Comparison of ENCODE assay signal across 8 cellular contexts in the genomic region with DNA sequence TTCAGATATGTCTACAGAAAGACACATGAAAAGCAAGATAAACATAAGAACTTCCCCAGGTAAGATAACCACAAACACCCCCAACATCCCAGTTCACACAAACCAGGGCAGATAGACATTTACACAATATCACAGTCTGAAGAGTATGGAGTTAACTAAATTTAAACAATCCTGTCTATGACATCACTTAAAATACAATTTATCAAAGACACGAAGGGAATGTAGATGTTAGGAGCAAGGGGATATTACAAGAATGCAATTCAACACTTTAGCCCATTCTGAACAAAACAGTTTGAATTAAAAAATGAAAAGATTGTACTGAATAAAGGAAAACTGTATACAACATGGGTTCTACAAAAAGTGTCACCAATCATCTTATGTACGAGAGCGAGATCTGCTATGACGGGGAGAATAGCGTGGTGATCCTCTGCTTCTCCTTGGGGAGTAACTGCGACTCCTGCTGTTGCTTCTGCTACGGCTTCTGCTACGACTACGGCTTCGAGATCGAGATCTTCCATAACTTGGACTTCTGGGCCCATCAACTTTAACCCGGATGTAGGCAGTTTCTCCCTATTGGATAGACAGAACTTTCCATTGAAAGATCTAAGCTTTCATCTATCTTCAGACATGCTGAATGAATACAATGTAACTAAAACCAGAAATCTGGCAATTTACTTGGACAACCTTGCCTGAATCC. TPM values are rescaled to one million over a fixed set of nuclear protein-coding genes. Genes with fewer than 3 reads are reported as not detected.
DNase-seq lines count a peak whose midpoint lies in the region; ATAC-seq and TF ChIP-seq lines count a peak whose summit lies in the region.

No MANE protein-coding gene starts in this region.

- H2AFZ ChIP-seq in Karpas-422 (ENCODE audit: low read length) = no peak overlapping the region

- H3K4me1 Mint-ChIP-seq in CD4-positive, CD25-positive, alpha-beta regulatory T cell = peaks cover 22 to 70% (median 43%) of the 10 kb centered on the region in 4 donors
- H3K4me1 Mint-ChIP-seq in nephron = peaks cover 54% of the 10 kb centered on the region

- H3K27me3 ChIP-seq in CD4-positive, CD25-positive, alpha-beta regulatory T cell (ENCODE audit: control insufficient read depth, insufficient read depth, low read length) = no peaks in the 10 kb centered on the region
- H3K27me3 ChIP-seq in Karpas-422 (ENCODE audit: low read length) = no peaks in the 10 kb centered on the region

- DNase-seq in CD4-positive, CD25-positive, alpha-beta regulatory T cell = no peak
- DNase-seq in Karpas-422 (peak; percentile 50), cardiac fibroblast (ENCODE audit: low read depth in 2 of 2) (no peak), NCI-H2196 treated with DMSO at 0.1 percent for 48 hours (lab: John Stamatoyannopoulos, UW; ENCODE audit: unreplicated experiment) (no peak), globus pallidus (ENCODE audit: low spot score) (no peak)

- peaks cover 45% of the 10 kb centered on the region for H3K79me2 ChIP-seq in Karpas-422 (ENCODE audit: low read length)

- no peak for ATAC-seq in CD4-positive, CD25-positive, alpha-beta regulatory T cell (ENCODE audit: low read depth in 2 of 2)
- ATAC-seq in GM18520 (IDR thresholded peaks at IDR 0.05; ENCODE audit: unreplicated experiment) (no peak), GM21367 (IDR thresholded peaks at IDR 0.05; ENCODE audit: unreplicated experiment) (no peak)

- H3K9ac ChIP-seq in Karpas-422 (ENCODE audit: low read length) = peak overlapping the region; percentile 100

- H3K27ac Mint-ChIP-seq in CD4-positive, CD25-positive, alpha-beta regulatory T cell = peak overlapping the region; percentile 99 to 100 (median 100)
- H3K27ac Mint-ChIP-seq in nephron = peak overlapping the region; percentile 99 to 100 (median 99)

- H3K4me2 ChIP-seq in Karpas-422 (ENCODE audit: low read depth, low read length, poor library complexity, severe bottlenecking) = peak overlapping the region; percentile 83

- H3K9me2 ChIP-seq in Karpas-422 (replicated peaks; ENCODE audit: insufficient read depth, low read length) = no peaks in the 10 kb centered on the region

- H3K9me3 Mint-ChIP-seq in CD4-positive, CD25-positive, alpha-beta regulatory T cell = no peaks in the 10 kb centered on the region
- H3K9me3 Mint-ChIP-seq in nephron = no peaks in the 10 kb centered on the region

- peaks cover 38% of the 10 kb centered on the region for H4K20me1 ChIP-seq in Karpas-422 (ENCODE audit: insufficient read depth, low read depth, low read length)

- no peaks in the 10 kb centered on the region for H3K9me3 ChIP-seq in CD4-positive, CD25-positive, alpha-beta regulatory T cell (ENCODE audit: control insufficient read depth in 2 of 2, low read length in 2 of 2)
- H3K9me3 ChIP-seq in Karpas-422 (ENCODE audit: low read length) = no peaks in the 10 kb centered on the region

- peaks cover 38% of the 10 kb centered on the region for H3K4me1 ChIP-seq in CD4-positive, CD25-positive, alpha-beta regulatory T cell (ENCODE audit: control insufficient read depth, insufficient read depth, low read length, poor library complexity, severe bottlenecking)
- peaks cover 63% of the 10 kb centered on the region for H3K4me1 ChIP-seq in Karpas-422 (ENCODE audit: low read length)

- peak overlapping the region; percentile 97 for H3K27ac ChIP-seq in CD4-positive, CD25-positive, alpha-beta regulatory T cell (ENCODE audit: insufficient read depth, low read length, poor library complexity, severe bottlenecking)
- H3K27ac ChIP-seq in Karpas-422 (ENCODE audit: low read length) = peak overlapping the region; percentile 97

- peak overlapping the region; percentile 99 to 100 (median 100) for H3K4me3 Mint-ChIP-seq in CD4-positive, CD25-positive, alpha-beta regulatory T cell
- peak overlapping the region; percentile 99 to 100 (median 100) for H3K4me3 Mint-ChIP-seq in nephron

- peaks cover 7% of the 10 kb centered on the region for H3K27me3 Mint-ChIP-seq in CD4-positive, CD25-positive, alpha-beta regulatory T cell
- H3K27me3 Mint-ChIP-seq in nephron (ENCODE audit: low read depth) = no peaks in the 10 kb centered on the region

- peak overlapping the region; percentile 88 for H3K4me3 ChIP-seq in CD4-positive, CD25-positive, alpha-beta regulatory T cell (ENCODE audit: low read depth, low read length)
- H3K4me3 ChIP-seq in Karpas-422 (ENCODE audit: low read length) (peak overlapping the region; percentile 97), cardiac fibroblast (replicated peaks in 1 of 2; ENCODE audit: low read depth in 2 of 2, low read length in 2 of 2) (peak overlapping the region; percentile 96 to 97)

- peaks cover 37% of the 10 kb centered on the region for H3K36me3 Mint-ChIP-seq in CD4-positive, CD25-positive, alpha-beta regulatory T cell
- H3K36me3 Mint-ChIP-seq in nephron (ENCODE audit: low read depth) = peaks cover 58% of the 10 kb centered on the region

- TF ChIP-seq CTCF in cardiac fibroblast (IDR thresholded peaks at IDR 0.05; ENCODE audit: low read depth, low read length) (no peak), nephron (IDR thresholded peaks at IDR 0.05; ENCODE audit: unreplicated experiment in 3 of 3) (no peak)

- H3K36me3 ChIP-seq in CD4-positive, CD25-positive, alpha-beta regulatory T cell (ENCODE audit: control insufficient read depth, insufficient read depth, low read length) = peaks cover 47% of the 10 kb centered on the region
- peaks cover 63% of the 10 kb centered on the region for H3K36me3 ChIP-seq in Karpas-422 (ENCODE audit: insufficient read depth, low read length)

RNA-seq across cellular contexts. Expression of a gene that starts 1.9 kb away (rescaled TPM):
- 114 TPM for total RNA-seq in CD4-positive, CD25-positive, alpha-beta regulatory T cell
- 10 to 100 TPM; 46.1 to 51.9 (median 49.7) TPM for polyA plus RNA-seq in CD4-positive, CD25-positive, alpha-beta regulatory T cell
- 347 and 387 TPM in 2 replicates for total RNA-seq in Karpas-422 (2014; rRNA removed; shearing (Covaris generic); ENCODE audit: low replicate concordance)

RNA-seq across cellular contexts. Expression of a gene that starts 17.1 kb away (rescaled TPM):
- 50.9 TPM for total RNA-seq in CD4-positive, CD25-positive, alpha-beta regulatory T cell
- polyA plus RNA-seq in CD4-positive, CD25-positive, alpha-beta regulatory T cell = 10 to 100 TPM; 44.6 to 51.3 (median 48.1) TPM
- total RNA-seq in Karpas-422 (2014; rRNA removed; shearing (Covaris generic); ENCODE audit: low replicate concordance) = 32.6 and 53.4 TPM in 2 replicates

RNA-seq across cellular contexts. Expression of a gene that starts 50.0 kb away (rescaled TPM):
- not detected for total RNA-seq in CD4-positive, CD25-positive, alpha-beta regulatory T cell
- not detected for polyA plus RNA-seq in CD4-positive, CD25-positive, alpha-beta regulatory T cell
- total RNA-seq in Karpas-422 (2014; rRNA removed; shearing (Covaris generic); ENCODE audit: low replicate concordance) = 0.71 and 2.6 TPM in 2 replicates
